In the genomic region with DNA sequence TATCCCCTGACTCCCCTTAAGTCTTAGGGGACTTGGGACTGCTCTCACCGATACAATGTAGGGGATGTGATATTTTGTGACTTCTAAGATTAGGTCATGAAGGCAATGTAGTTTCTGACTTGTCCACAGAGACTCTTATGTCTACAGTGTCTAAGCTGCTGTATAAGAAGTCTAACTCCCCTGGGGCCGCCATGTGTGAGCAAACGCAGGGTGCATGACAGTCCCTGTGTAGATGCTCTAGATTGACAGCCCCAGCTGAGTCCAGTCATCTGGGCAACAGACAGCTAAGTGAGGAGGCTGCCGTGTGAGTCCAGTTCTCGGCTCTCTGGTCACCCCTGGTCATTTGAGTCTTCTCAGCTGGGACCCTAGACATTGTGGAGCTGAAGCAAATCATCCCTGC, we compare ENCODE assay signal across 33 cellular contexts.
"Had no signal": no experiment of that assay in that cellular context is flagged by ENCODE, and none has a peak within 500 bp of the region (broad histone marks: within the 10 kb centered on the region; RNA-seq: fewer than 3 reads in every experiment).

No MANE protein-coding gene starts in this region.

- H3K27ac ChIP-seq: brain microvascular endothelial cell, Peyer's patch, RWPE1 had no signal

- H3K36me3 Mint-ChIP-seq: activated naive CD8-positive, alpha-beta T cell treated with anti-CD3 and anti-CD28 coated beads for 36 hours had no signal

- H3K9me3 Mint-ChIP-seq: activated CD4-positive, alpha-beta T cell treated with anti-CD3 and anti-CD28 coated beads, Interleukin-2, amount 10 ng/mL, durations not matched to agents 24 days and 14 days; activated CD8-positive, alpha-beta T cell treated with anti-CD3 and anti-CD28 coated beads for 36 hours; activated naive CD8-positive, alpha-beta T cell treated with anti-CD3 and anti-CD28 coated beads for 36 hours had no signal

- H3K4me1 ChIP-seq: Peyer's patch had no signal

- H3K4me3 Mint-ChIP-seq: activated CD4-positive, alpha-beta T cell treated with anti-CD3 and anti-CD28 coated beads, Interleukin-2, amount 10 ng/mL, durations not matched to agents 24 days and 14 days; activated CD8-positive, alpha-beta T cell treated with anti-CD3 and anti-CD28 coated beads for 36 hours; activated naive CD8-positive, alpha-beta T cell treated with anti-CD3 and anti-CD28 coated beads for 36 hours; activated T-cell treated with anti-CD3 and anti-CD28 coated beads, Interleukin-2, amount 50 U/mL, for 72 hours; activated T-helper 17 cell treated with anti-CD3 and anti-CD28 coated beads, Interleukin-2, amount 50 U/mL, for 72 hours; T-helper 1 cell treated with Interleukin-12 subunit alpha and Interleukin-12 subunit beta and Interleukin-4 antibody, amounts not matched to agents 30 μg/mL and 1 μg/mL, for 36 hours; T-helper 2 cell treated with Interferon-gamma antibody and Interleukin-4, amounts not matched to agents 5 μg/mL and 100 μg/mL, for 36 hours had no signal

- H3K27ac Mint-ChIP-seq: activated CD4-positive, alpha-beta T cell treated with anti-CD3 and anti-CD28 coated beads, Interleukin-2, amount 10 ng/mL, durations not matched to agents 24 days and 14 days; activated CD8-positive, alpha-beta T cell treated with anti-CD3 and anti-CD28 coated beads for 36 hours; activated naive CD8-positive, alpha-beta T cell treated with anti-CD3 and anti-CD28 coated beads for 36 hours; activated T-cell treated with anti-CD3 and anti-CD28 coated beads, Interleukin-2, amount 50 U/mL, for 72 hours; activated T-helper 17 cell treated with anti-CD3 and anti-CD28 coated beads, Interleukin-2, amount 50 U/mL, for 72 hours; T-helper 1 cell treated with Interleukin-12 subunit alpha and Interleukin-12 subunit beta and Interleukin-4 antibody, amounts not matched to agents 30 μg/mL and 1 μg/mL, for 36 hours; T-helper 2 cell treated with Interferon-gamma antibody and Interleukin-4, amounts not matched to agents 5 μg/mL and 100 μg/mL, for 36 hours had no signal

- H3K4me3 ChIP-seq: Peyer's patch had no signal

- H3K27me3 Mint-ChIP-seq: activated CD4-positive, alpha-beta T cell treated with anti-CD3 and anti-CD28 coated beads, Interleukin-2, amount 10 ng/mL, durations not matched to agents 24 days and 14 days; activated CD8-positive, alpha-beta T cell treated with anti-CD3 and anti-CD28 coated beads for 36 hours; activated naive CD8-positive, alpha-beta T cell treated with anti-CD3 and anti-CD28 coated beads for 36 hours; activated T-helper 17 cell treated with anti-CD3 and anti-CD28 coated beads, Interleukin-2, amount 50 U/mL, for 72 hours had no signal

- H3K27me3 ChIP-seq: brain microvascular endothelial cell, Peyer's patch had no signal

- H3K9me3 ChIP-seq: Peyer's patch had no signal

- H3K36me3 ChIP-seq: brain microvascular endothelial cell, Peyer's patch had no signal

- ATAC-seq: activated CD8-positive, alpha-beta T cell treated with anti-CD3 and anti-CD28 coated beads for 36 hours; activated T-cell treated with anti-CD3 and anti-CD28 coated beads, Interleukin-2, amount 50 U/mL, for 72 hours; activated T-helper 17 cell treated with anti-CD3 and anti-CD28 coated beads, Interleukin-2, amount 50 U/mL, for 72 hours; PC-3; Right ventricle myocardium inferior had no signal

- DNase-seq: activated CD4-positive, alpha-beta T cell treated with anti-CD3 and anti-CD28 coated beads, Interleukin-2, amount 10 ng/mL, durations not matched to agents 24 days and 14 days; activated CD4-positive, alpha-beta T cell treated with anti-CD3 and anti-CD28 coated beads, Interleukin-2, amount 50 U/mL, for 4 hours; activated CD8-positive, alpha-beta T cell treated with anti-CD3 and anti-CD28 coated beads for 36 hours; activated effector memory CD4-positive, alpha-beta T cell treated with anti-CD3 and anti-CD28 coated beads, Interleukin-2, amount 50 U/mL, for 16 hours; activated naive CD4-positive, alpha-beta T cell; activated naive CD4-positive, alpha-beta T cell treated with anti-CD3 and anti-CD28 coated beads, Interleukin-2, amount 50 U/mL, for 16 hours; activated naive CD8-positive, alpha-beta T cell treated with anti-CD3 and anti-CD28 coated beads for 36 hours; activated T-cell treated with anti-CD3 and anti-CD28 coated beads, Interleukin-2, amount 50 U/mL, for 1 hour; activated T-cell treated with anti-CD3 and anti-CD28 coated beads, Interleukin-2, amount 50 U/mL, for 72 hours; amniotic stem cell; aorta; brain microvascular endothelial cell; central memory CD4-positive, alpha-beta T cell; Kasumi-1; KBM-7; MM.1S; NCI-H1048; NCI-H1105 treated with DMSO at 0.1 percent for 48 hours; NCI-H1436; NCI-H1694; NCI-H1930; NCI-H2081 treated with DMSO at 0.1 percent for 48 hours; NCI-H345; NCI-H69; NK-92 treated with Interleukin-12 subunit alpha and Interleukin-12 subunit beta, amount 100 ng/mL, for 24 hours; PC-3; Peyer's patch; SIG-M5 had no signal

- H3K4me1 Mint-ChIP-seq: activated CD4-positive, alpha-beta T cell treated with anti-CD3 and anti-CD28 coated beads, Interleukin-2, amount 10 ng/mL, durations not matched to agents 24 days and 14 days; activated naive CD8-positive, alpha-beta T cell treated with anti-CD3 and anti-CD28 coated beads for 36 hours; activated T-helper 17 cell treated with anti-CD3 and anti-CD28 coated beads, Interleukin-2, amount 50 U/mL, for 72 hours had no signal
